Comparison of ENCODE assay signal across 8 cellular contexts in genomic region chr17:29155966-29156338, GRCh38. TPM values are rescaled to one million over a fixed set of nuclear protein-coding genes. Genes with fewer than 3 reads are reported as not detected.
DNase-seq lines count a peak whose midpoint lies in the region; ATAC-seq and TF ChIP-seq lines count a peak whose summit lies in the region.

No MANE protein-coding gene starts in this region.

- no peak overlapping the region for H3K4me3 Mint-ChIP-seq in Calu3 (ENCODE audit: low read depth, unreplicated experiment)

- H2BK12ac ChIP-seq in trophoblast cell (ENCODE audit: low read length), result peak overlapping the region; percentile 63

- no peaks in the 10 kb centered on the region for H3K27me3 ChIP-seq in SK-N-SH (ENCODE audit: insufficient read depth)
- no peaks in the 10 kb centered on the region for H3K27me3 ChIP-seq in esophagus (ENCODE audit: control insufficient read depth in 1 of 2, insufficient read depth in 2 of 2, low read length in 2 of 2)
- H3K27me3 ChIP-seq in trophoblast cell (ENCODE audit: insufficient read depth, low read length), result no peaks in the 10 kb centered on the region

- peak overlapping the region; percentile 95 for H3K27ac Mint-ChIP-seq in Calu3 (ENCODE audit: unreplicated experiment)

- H3K36me3 ChIP-seq in SK-N-SH (replicated peaks in 1 of 2; ENCODE audit: control insufficient read depth in 1 of 2, insufficient read depth in 2 of 2, low read length in 1 of 2) (no peaks in the 10 kb centered on the region), esophagus (ENCODE audit: control insufficient read depth in 2 of 2, insufficient read depth in 2 of 2, low read length in 1 of 2) (no peaks in the 10 kb centered on the region), trophoblast cell (ENCODE audit: control insufficient read depth in 1 of 2, insufficient read depth in 2 of 2, low read length in 2 of 2) (no peaks in the 10 kb centered on the region)

- H3K4me1 Mint-ChIP-seq in Calu3 (ENCODE audit: low read depth, unreplicated experiment), result peaks cover 92% of the 10 kb centered on the region

- peak overlapping the region; percentile 80 for H2BK5ac ChIP-seq in trophoblast cell (ENCODE audit: low read depth, low read length, poor library complexity)

- intact Hi-C loops in Calu3 (cut with micrococcal nuclease; ENCODE audit: unreplicated experiment), result no loop called here

- peak overlapping the region; percentile 89 for H2BK120ac ChIP-seq in trophoblast cell (ENCODE audit: insufficient read depth, low read length, poor library complexity)

- peak overlapping the region; percentile 91 for H4K91ac ChIP-seq in trophoblast cell (ENCODE audit: low read depth, low read length)

- no peak overlapping the region for H4K12ac ChIP-seq in trophoblast cell (ENCODE audit: low read depth, low read length)

- no peak overlapping the region for H3K23ac ChIP-seq in trophoblast cell (ENCODE audit: low read length)

- H3K36me3 Mint-ChIP-seq in Calu3 (ENCODE audit: insufficient read depth, unreplicated experiment), result peaks cover 25% of the 10 kb centered on the region

- peak overlapping the region; percentile 19 for H3K4ac ChIP-seq in trophoblast cell (ENCODE audit: low read depth, low read length)

- BruUV-seq in Calu3 (replicated peaks; lab: Mats Ljungman, UMichigan), result no TSS peak

- peak overlapping the region; percentile 76 for H3K18ac ChIP-seq in trophoblast cell (ENCODE audit: low read length)

- no peaks in the 10 kb centered on the region for H3K9me3 Mint-ChIP-seq in Calu3 (ENCODE audit: low read depth, unreplicated experiment)

- H3K79me1 ChIP-seq in trophoblast cell (ENCODE audit: low read length), result peaks cover 47% of the 10 kb centered on the region

- POLR2A ChIA-PET in SK-N-SH (lab: Yijun Ruan, JAX), result no interaction called here

- H3K27ac ChIP-seq in SK-N-SH (ENCODE audit: low read depth in 2 of 2, low read length in 1 of 2), result peak overlapping the region; percentile 53 to 66
- H3K27ac ChIP-seq in esophagus (ENCODE audit: low read depth in 2 of 2, low read length in 1 of 2), result peak overlapping the region; percentile 83 to 96
- H3K27ac ChIP-seq in trophoblast cell (ENCODE audit: low read depth, low read length), result peak overlapping the region; percentile 94

- H3K9ac ChIP-seq in SK-N-SH, result 0 out of 2 replicates have a peak overlapping the region, but pooled peaks have one; percentile 6
- H3K9ac ChIP-seq in trophoblast cell (ENCODE audit: low read length), result no peak overlapping the region

- TF ChIP-seq CTCF in Calu3 (IDR thresholded peaks at IDR 0.05; ENCODE audit: unreplicated experiment) (no peak), SK-N-SH (IDR thresholded peaks at IDR 0.05) (no peak)

- H2AFZ ChIP-seq in SK-N-SH (ENCODE audit: low read depth), result no peak overlapping the region
- H2AFZ ChIP-seq in trophoblast cell (ENCODE audit: insufficient read depth, low read length, poor library complexity), result peak overlapping the region; percentile 24

- H3K4me1 ChIP-seq in SK-N-SH (ENCODE audit: control insufficient read depth in 1 of 2, insufficient read depth in 2 of 2, low read depth in 1 of 2, low read length in 1 of 2), result peaks cover 50 to 56% of the 10 kb centered on the region in 2 experiments; a peak in 3 of 4 replicates
- H3K4me1 ChIP-seq in esophagus (ENCODE audit: control insufficient read depth in 2 of 2, insufficient read depth in 2 of 2, low read length in 1 of 2), result peaks cover 38 to 44% of the 10 kb centered on the region in 2 donors
- peaks cover 63 to 69% of the 10 kb centered on the region in 2 experiments for H3K4me1 ChIP-seq in trophoblast cell (ENCODE audit: control insufficient read depth in 1 of 2, insufficient read depth in 2 of 2, low read length in 2 of 2)

- peak overlapping the region; percentile 68 for H3K4me2 ChIP-seq in SK-N-SH
- H3K4me2 ChIP-seq in trophoblast cell (ENCODE audit: low read length), result peak overlapping the region; percentile 20

- peak overlapping the region; percentile 36 for H4K8ac ChIP-seq in trophoblast cell (ENCODE audit: low read depth, low read length)

- TF ChIP-seq EP300 in SK-N-SH (IDR thresholded peaks at IDR 0.05; ENCODE audit: borderline replicate concordance in 1 of 2, low read depth in 1 of 2, low read length in 1 of 2), result no peak

- no peak for ATAC-seq in HG03521 (IDR thresholded peaks at IDR 0.05; ENCODE audit: unreplicated experiment)

- no peak for DNase-seq in Calu3
- no peak for DNase-seq in SK-N-SH
- DNase-seq in trophoblast cell, result peak; percentile 64 to 66
- DNase-seq in NCI-H1694 treated with DMSO at 0.1 percent for 48 hours (lab: John Stamatoyannopoulos, UW), result no peak
- no peak for DNase-seq in KG1 (lab: John Stamatoyannopoulos, UW)
- no peak for DNase-seq in anterior cingulate cortex (lab: John Stamatoyannopoulos, UW)

- H3F3A ChIP-seq in SK-N-SH (replicated peaks; ENCODE audit: insufficient read depth), result peaks cover 7% of the 10 kb centered on the region

- 85% methylated on average over 2 of the region's 3 CpGs for WGBS in SK-N-SH (ENCODE audit: low lambda C conversion rate)
- 81 to 83% methylated on average over 2 to 3 of the region's 3 CpGs for WGBS in esophagus, 2 donors
- no CpG with 5 or more reads among the region's 3 CpGs for WGBS in trophoblast cell (ENCODE audit: extremely low coverage, insufficient coverage, insufficient read length)

- no peaks in the 10 kb centered on the region; the same call in 1 of the 2 replicates for H4K20me1 ChIP-seq in SK-N-SH (ENCODE audit: insufficient read depth)

- CTCF ChIA-PET in Calu3 (lab: Charles Lee), result interaction anchor here (1.5 to 1.6 kb wide), 2 partner anchors 23 to 61 kb away, joined by 3 to 5 read pairs; partner anchors contain the start of gene MYO18A
- CTCF ChIA-PET in SK-N-SH (lab: Yijun Ruan, JAX), result interaction anchor here (0.9 to 22.3 kb wide), 8 partner anchors 11 to 135 kb away, joined by 3 to 438 read pairs (median 5); partner anchors contain the start of gene MYO18A

- peak overlapping the region; percentile 78 for H3K14ac ChIP-seq in trophoblast cell (ENCODE audit: low read length)

- H3K27me3 Mint-ChIP-seq in Calu3 (ENCODE audit: unreplicated experiment), result no peaks in the 10 kb centered on the region

- H3K9me2 ChIP-seq in SK-N-SH, result no peaks in the 10 kb centered on the region

- H3K9me3 ChIP-seq in SK-N-SH (no peaks in the 10 kb centered on the region), esophagus (ENCODE audit: control insufficient read depth in 2 of 2, insufficient read depth in 1 of 2, low read depth in 1 of 2, low read length in 1 of 2) (no peaks in the 10 kb centered on the region), trophoblast cell (ENCODE audit: insufficient read depth, low read depth, low read length) (no peaks in the 10 kb centered on the region)

- H3K4me3 ChIP-seq in SK-N-SH (ENCODE audit: low read depth in 2 of 2, low read length in 1 of 2) (no peak overlapping the region), esophagus (ENCODE audit: low read depth in 1 of 2, low read length in 2 of 2) (no peak overlapping the region), trophoblast cell (ENCODE audit: low read depth, low read length) (no peak overlapping the region)

- no peak for TF ChIP-seq RAD21 in SK-N-SH (IDR thresholded peaks at IDR 0.05; ENCODE audit: low read length)

- H2AK5ac ChIP-seq in trophoblast cell (ENCODE audit: low read length), result peak overlapping the region; percentile 36

- peaks cover 17% of the 10 kb centered on the region; the same call in 1 of the 2 replicates for H3K79me2 ChIP-seq in SK-N-SH (ENCODE audit: insufficient read depth)
- peaks cover 14% of the 10 kb centered on the region for H3K79me2 ChIP-seq in trophoblast cell (ENCODE audit: control insufficient read depth, insufficient read depth, low read length, poor library complexity)

TF ChIP-seq in SK-N-SH, 30 proteins besides CTCF, POLR2A, EP300 and RAD21:
- no peak for TF ChIP-seq USF2 (IDR thresholded peaks at IDR 0.05; ENCODE audit: borderline replicate concordance, low read depth, low read length)
- TF ChIP-seq FOSL2 (IDR thresholded peaks at IDR 0.05; ENCODE audit: borderline replicate concordance, low read depth), result no peak
- no peak for TF ChIP-seq YY1 (IDR thresholded peaks at IDR 0.05; ENCODE audit: low read depth)
- no peak for TF ChIP-seq TAF1 (IDR thresholded peaks at IDR 0.05; ENCODE audit: borderline replicate concordance, low read depth, low read length)
- TF ChIP-seq PBX3 (IDR thresholded peaks at IDR 0.05), result no peak
- TF ChIP-seq SIN3A (IDR thresholded peaks at IDR 0.05; ENCODE audit: borderline replicate concordance, low read depth, low read length), result no peak
- TF ChIP-seq GATA2 (CRISPR knock-in tag; IDR thresholded peaks at IDR 0.05), result no peak

RNA-seq across cellular contexts. Expression of gene MYO18A, which starts 24.2 kb away (rescaled TPM):
- total RNA-seq in Calu3 (2022), result 89.9 and 123 TPM in 2 replicates
- polyA plus RNA-seq in SK-N-SH (2012; rRNA removed), result 6.0 and 6.6 TPM in 2 replicates
- 5.2 and 5.3 TPM in 2 replicates for polyA plus RNA-seq in SK-N-SH (2012; cell fraction: cytosol; rRNA removed)
- polyA plus RNA-seq in SK-N-SH (2012; cell fraction: nucleus; rRNA removed), result 31.2 and 36.7 TPM in 2 replicates
- polyA plus RNA-seq in esophagus, result 10 to 100 TPM; 39.1 to 86.4 TPM
- 15.5 and 16.9 TPM in 2 replicates for polyA plus RNA-seq in trophoblast cell (2013)

Comparison
In these comparisons a context has a peak if more than half of its experiments do, and no peak if none do; other contexts are left out.
1. DNase-seq: peak in trophoblast cell (2 of 2); none in Calu3 (single experiment), SK-N-SH (single experiment), NCI-H1694 treated with DMSO at 0.1 percent for 48 hours (single experiment), KG1 (single experiment) and anterior cingulate cortex (0 of 58).
2. Peak in every context shown above with its lines, with median percentiles within 50 percentile points of each other: H3K27ac ChIP-seq.